In the genomic region with DNA sequence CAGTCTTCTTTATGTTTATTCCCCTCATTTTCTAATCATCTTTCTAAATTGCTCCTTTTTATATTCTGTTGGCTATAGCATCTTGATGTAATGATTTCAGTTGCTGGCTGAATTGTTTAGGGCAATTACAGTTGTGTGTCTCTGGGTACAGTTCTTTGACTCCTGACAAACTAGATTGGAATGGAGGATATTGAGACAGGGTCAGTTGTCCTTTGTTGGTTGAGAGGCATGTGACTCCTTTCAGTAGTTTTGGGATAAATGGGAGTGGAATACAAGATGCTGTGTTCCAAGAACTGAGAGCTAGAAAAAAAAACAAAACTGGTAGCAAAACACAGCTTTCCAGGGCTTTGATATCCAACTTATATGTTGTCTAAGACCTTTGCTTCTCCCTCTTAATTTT, we compare ENCODE assay signal across 9 cellular contexts. TPM values are rescaled to one million over a fixed set of nuclear protein-coding genes. Genes with fewer than 3 reads are reported as not detected.
A peak's percentile ranks its signal among the peaks of the same experiment; 100 is the strongest.
DNase-seq lines count a peak whose midpoint lies in the region; ATAC-seq and TF ChIP-seq lines count a peak whose summit lies in the region.
"Had no signal": no experiment of that assay in that cellular context is flagged by ENCODE, and none has a peak within 500 bp of the region (broad histone marks: within the 10 kb centered on the region; RNA-seq: fewer than 3 reads in every experiment).

No MANE protein-coding gene starts in this region.

- DNase-seq in T-helper 1 cell (no peak), NCI-H69 (lab: John Stamatoyannopoulos, UW) (peak; percentile 16), osteocyte (ENCODE audit: extremely low spot score, unreplicated experiment) (no peak), ascending aorta (ENCODE audit: low spot score in 2 of 2) (no peak), NCI-H2171 treated with DMSO at 0.1 percent for 48 hours (lab: John Stamatoyannopoulos, UW) (no peak)

- peaks cover 21% of the 10 kb centered on the region for H3K4me1 Mint-ChIP-seq in T-helper 1 cell treated with Interleukin-12 subunit alpha and Interleukin-12 subunit beta and Interleukin-4 antibody, amounts not matched to agents 30 μg/mL and 1 μg/mL, for 36 hours (ENCODE audit: low read depth)
- H3K4me1 Mint-ChIP-seq in osteocyte (ENCODE audit: unreplicated experiment), result peaks cover 25% of the 10 kb centered on the region

- no peaks in the 10 kb centered on the region for H3K36me3 ChIP-seq in duodenal mucosa (ENCODE audit: control insufficient read depth in 1 of 2, insufficient read depth in 2 of 2, low read length in 2 of 2)
- H3K36me3 ChIP-seq in ascending aorta, result no peaks in the 10 kb centered on the region

- no peak overlapping the region for H3K9ac ChIP-seq in duodenal mucosa (ENCODE audit: low read depth in 1 of 2, low read length in 2 of 2)

- peaks cover 12% of the 10 kb centered on the region for H3K36me3 Mint-ChIP-seq in T-helper 1 cell treated with Interleukin-12 subunit alpha and Interleukin-12 subunit beta and Interleukin-4 antibody, amounts not matched to agents 30 μg/mL and 1 μg/mL, for 36 hours (ENCODE audit: low read depth)
- H3K36me3 Mint-ChIP-seq in osteocyte (ENCODE audit: unreplicated experiment), result peaks cover 4% of the 10 kb centered on the region

- H3K4me3 ChIP-seq in duodenal mucosa (ENCODE audit: low read depth in 1 of 2, low read length in 2 of 2) (peak overlapping the region; percentile 78 to 94), ascending aorta (no peak overlapping the region)
- H3K4me3 ChIP-seq: lung had no signal

- ATAC-seq in esophagus mucosa, result no peak

- H3K4me1 ChIP-seq in duodenal mucosa (ENCODE audit: control insufficient read depth in 1 of 2, insufficient read depth in 2 of 2, low read length in 2 of 2), result peaks cover 6 to 11% of the 10 kb centered on the region in 2 donors
- H3K4me1 ChIP-seq in ascending aorta, result no peaks in the 10 kb centered on the region

- peak overlapping the region; percentile 31 for H3K27ac Mint-ChIP-seq in T-helper 1 cell treated with Interleukin-12 subunit alpha and Interleukin-12 subunit beta and Interleukin-4 antibody, amounts not matched to agents 30 μg/mL and 1 μg/mL, for 36 hours
- H3K27ac Mint-ChIP-seq in osteocyte (ENCODE audit: unreplicated experiment), result peak overlapping the region; percentile 85

- H3K9me3 Mint-ChIP-seq in T-helper 1 cell treated with Interleukin-12 subunit alpha and Interleukin-12 subunit beta and Interleukin-4 antibody, amounts not matched to agents 30 μg/mL and 1 μg/mL, for 36 hours, result peaks cover 6% of the 10 kb centered on the region
- H3K9me3 Mint-ChIP-seq in osteocyte (ENCODE audit: unreplicated experiment), result no peaks in the 10 kb centered on the region

- intact Hi-C loops in ascending aorta (cut with DNase I), result no loop called here

- TF ChIP-seq CTCF in osteocyte (IDR thresholded peaks at IDR 0.05), result no peak
- no peak for TF ChIP-seq CTCF in ascending aorta (IDR thresholded peaks at IDR 0.05)

- H3K4me3 Mint-ChIP-seq in T-helper 1 cell treated with Interleukin-12 subunit alpha and Interleukin-12 subunit beta and Interleukin-4 antibody, amounts not matched to agents 30 μg/mL and 1 μg/mL, for 36 hours, result peak overlapping the region; percentile 95
- H3K4me3 Mint-ChIP-seq in osteocyte (ENCODE audit: unreplicated experiment), result peak overlapping the region; percentile 93

- no peaks in the 10 kb centered on the region for H3K27me3 Mint-ChIP-seq in T-helper 1 cell treated with Interleukin-12 subunit alpha and Interleukin-12 subunit beta and Interleukin-4 antibody, amounts not matched to agents 30 μg/mL and 1 μg/mL, for 36 hours (ENCODE audit: low read depth)
- no peaks in the 10 kb centered on the region for H3K27me3 Mint-ChIP-seq in osteocyte (ENCODE audit: unreplicated experiment)

- H3K9me3 ChIP-seq in duodenal mucosa (ENCODE audit: control insufficient read depth in 1 of 2, low read length in 2 of 2), result no peaks in the 10 kb centered on the region
- H3K9me3 ChIP-seq in ascending aorta, result no peaks in the 10 kb centered on the region

- H3K27me3 ChIP-seq in duodenal mucosa (ENCODE audit: control insufficient read depth in 1 of 2, insufficient read depth in 2 of 2, low read length in 2 of 2), result no peaks in the 10 kb centered on the region
- H3K27me3 ChIP-seq in ascending aorta, result no peaks in the 10 kb centered on the region

- H3K27ac ChIP-seq in duodenal mucosa (ENCODE audit: low read depth, low read length) (no peak overlapping the region), ascending aorta (no peak overlapping the region)

RNA-seq across cellular contexts. Expression of a gene that starts 1.5 kb away (rescaled TPM):
- 21.5 and 26.5 TPM in 2 replicates for total RNA-seq in osteocyte
- total RNA-seq in esophagus mucosa, result 28.1 TPM
- total RNA-seq in ascending aorta, result 0.53 TPM

RNA-seq across cellular contexts. Expression of a gene that starts 53.1 kb away (rescaled TPM):
- total RNA-seq in osteocyte (140 and 142 TPM in 2 replicates), esophagus mucosa (25.3 TPM), ascending aorta (27.2 TPM)

Comparison
In these comparisons a context has a peak if more than half of its experiments do, and no peak if none do; other contexts are left out.
1. H3K4me3 ChIP-seq: peak in duodenal mucosa (2 of 2); none in ascending aorta (0 of 2).
2. RNA of a gene that starts 1.5 kb away (total RNA-seq): 28.1 TPM in esophagus mucosa (single experiment) and 21.5 to 26.5 TPM in osteocyte; 0.53 TPM in ascending aorta (single experiment); every median in the first group is over 10 times any median in the second.